8 cellular contexts compared by ENCODE assay signal in the genomic region with DNA sequence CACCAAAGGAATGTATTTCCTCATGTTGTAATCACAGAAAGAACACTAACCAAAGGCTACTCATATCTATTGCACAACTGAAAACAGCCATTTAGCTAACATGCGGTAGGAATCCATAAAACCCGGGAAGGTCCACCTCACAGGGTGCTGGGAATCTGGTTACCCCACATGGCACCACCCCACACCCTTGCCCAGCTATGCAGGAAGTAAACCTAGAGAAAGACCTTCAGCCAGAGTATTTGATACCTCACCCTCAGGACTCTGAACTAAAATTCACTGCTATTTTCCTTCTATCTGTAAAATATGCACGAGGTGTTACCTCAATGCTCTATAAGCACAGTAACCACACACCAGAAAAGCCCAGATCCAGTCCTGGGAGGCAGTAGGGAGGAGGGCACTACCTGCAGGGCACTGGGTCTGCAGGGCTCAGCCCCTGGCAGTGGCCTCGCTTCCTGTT. TPM values are rescaled to one million over a fixed set of nuclear protein-coding genes. Genes with fewer than 3 reads are reported as not detected.
DNase-seq lines count a peak whose midpoint lies in the region; ATAC-seq and TF ChIP-seq lines count a peak whose summit lies in the region.

No MANE protein-coding gene starts in this region.

- H3K27me3 ChIP-seq in BJ (ENCODE audit: control insufficient read depth, insufficient read depth, low read length) (no peaks in the 10 kb centered on the region), psoas muscle (ENCODE audit: insufficient read depth in 3 of 3, low read length in 2 of 3) (no peaks in the 10 kb centered on the region)

- peak overlapping the region; percentile 4 for H3K27ac ChIP-seq in psoas muscle

- DNase-seq in BJ (ENCODE audit: low read depth) (peak; percentile 78), HS-27A (ENCODE audit: low read depth) (peak; percentile 82), T1000 (lab: John Stamatoyannopoulos, UW) (peak; percentile 21), fibroblast of mammary gland (ENCODE audit: low read depth) (peak; percentile 93), psoas muscle (peak in 1 of 2 donors; percentile 27), amygdala (lab: John Stamatoyannopoulos, UW) (no peak), posterior cingulate gyrus (no peak)

- TF ChIP-seq CTCF in BJ (IDR thresholded peaks at IDR 0.05; ENCODE audit: insufficient read depth, low read depth, low read length) (no peak), fibroblast of mammary gland (conservative IDR thresholded peaks at IDR 0.05; ENCODE audit: control insufficient read depth, insufficient read depth, low read depth, low read length) (no peak), psoas muscle (IDR thresholded peaks at IDR 0.05) (no peak)

- peak; percentile 43 to 89 (median 86) for ATAC-seq in psoas muscle
- no peak for ATAC-seq in HG03354 (IDR thresholded peaks at IDR 0.05; ENCODE audit: poor library complexity, severe bottlenecking, unreplicated experiment)

- no peaks in the 10 kb centered on the region for H3K9me3 ChIP-seq in psoas muscle

- CTCF ChIA-PET in BJ (lab: Yijun Ruan, JAX), result interaction anchor here (0.6 kb wide), 1 partner anchor 88 kb away, joined by 3 read pairs; no protein-coding TSS in a partner anchor

- POLR2A ChIA-PET in BJ (lab: Charles Lee), result no interaction called here

- H3K4me1 ChIP-seq in psoas muscle, result peaks cover 12% of the 10 kb centered on the region

- H3K36me3 ChIP-seq in BJ (ENCODE audit: control insufficient read depth, insufficient read depth, low read length) (peaks cover 7% of the 10 kb centered on the region), psoas muscle (ENCODE audit: insufficient read depth in 1 of 2, low read depth in 1 of 2) (peaks cover 3 to 23% of the 10 kb centered on the region in 2 donors)

- intact Hi-C loops in psoas muscle (cut with DNase I) (no loop called here), posterior cingulate gyrus (cut with DNase I) (no loop called here)

- WGBS in psoas muscle, 3 donors, result 44 to 52% (median 45%) methylated on average over 4 of the region's 4 CpGs

- H3K4me3 ChIP-seq in BJ (ENCODE audit: low read depth, low read length) (no peak overlapping the region), fibroblast of mammary gland (ENCODE audit: control insufficient read depth, low read depth, low read length) (peak overlapping the region; percentile 6), psoas muscle (no peak overlapping the region)

RNA-seq across cellular contexts. Expression of a gene that starts 45.8 kb away (rescaled TPM):
- polyA plus RNA-seq in BJ (2011; rRNA removed) (14.5 and 19.0 TPM in 2 replicates), psoas muscle (10 to 100 TPM; 12.5 to 27.0 (median 13.7) TPM)
- 6.1 and 7.8 TPM in 2 replicates for polyA minus RNA-seq in BJ (2011; rRNA and poly(A)+ RNA removed)
- total RNA-seq in psoas muscle, result 10 to 100 TPM in 3 of 4 donors, 1 to 10 TPM in 1; 8.4 to 21.9 (median 14.5) TPM

Comparison
In these comparisons a context has a peak if more than half of its experiments do, and no peak if none do; other contexts are left out.
1. DNase-seq: peak in BJ (single experiment), HS-27A (single experiment), T1000 (single experiment) and fibroblast of mammary gland (single experiment); none in amygdala (0 of 56) and posterior cingulate gyrus (0 of 10).